10 cellular contexts compared by ENCODE assay signal in the genomic region with DNA sequence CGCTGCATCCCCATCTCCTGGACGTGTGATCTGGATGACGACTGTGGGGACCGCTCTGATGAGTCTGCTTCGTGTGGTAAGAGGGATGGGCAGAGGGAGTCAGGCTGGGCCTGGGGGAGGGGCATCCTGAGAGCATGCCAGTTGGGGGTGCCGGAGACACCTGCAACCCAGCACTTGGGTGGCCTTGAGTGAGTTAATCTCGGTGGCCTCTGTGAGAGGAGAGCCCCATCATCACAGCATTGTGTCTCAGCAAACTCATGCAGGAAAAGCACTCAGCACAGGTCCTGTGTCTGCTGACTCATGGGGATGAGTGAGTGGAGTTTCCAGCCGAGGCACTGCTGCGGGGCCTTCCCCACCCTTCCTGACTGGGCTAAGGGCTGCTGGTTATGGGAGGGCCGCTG. TPM values are rescaled to one million over a fixed set of nuclear protein-coding genes. Genes with fewer than 3 reads are reported as not detected.
DNase-seq lines count a peak whose midpoint lies in the region; ATAC-seq and TF ChIP-seq lines count a peak whose summit lies in the region.
"Had no signal": no experiment of that assay in that cellular context is flagged by ENCODE, and none has a peak within 500 bp of the region (broad histone marks: within the 10 kb centered on the region; RNA-seq: fewer than 3 reads in every experiment).

No MANE protein-coding gene starts in this region.

- H3K4me3 ChIP-seq in esophagus (ENCODE audit: low read depth in 1 of 2, low read length in 2 of 2) (no peak overlapping the region), aorta (ENCODE audit: low read length in 2 of 2) (no peak overlapping the region)

- H3K9me3 ChIP-seq in esophagus (ENCODE audit: control insufficient read depth in 2 of 2, insufficient read depth in 1 of 2, low read depth in 1 of 2, low read length in 1 of 2) (no peaks in the 10 kb centered on the region), aorta (ENCODE audit: control insufficient read depth, low read length) (no peaks in the 10 kb centered on the region)

- H3K27ac Mint-ChIP-seq in T-helper 2 cell treated with Interferon-gamma antibody and Interleukin-4, amounts not matched to agents 5 μg/mL and 100 μg/mL, for 36 hours = no peak overlapping the region

- no peaks in the 10 kb centered on the region for H3K4me1 Mint-ChIP-seq in T-helper 2 cell treated with Interferon-gamma antibody and Interleukin-4, amounts not matched to agents 5 μg/mL and 100 μg/mL, for 36 hours (ENCODE audit: low read depth)

- no peaks in the 10 kb centered on the region for H3K36me3 Mint-ChIP-seq in T-helper 2 cell treated with Interferon-gamma antibody and Interleukin-4, amounts not matched to agents 5 μg/mL and 100 μg/mL, for 36 hours (ENCODE audit: low read depth)

- peaks cover 6% of the 10 kb centered on the region for H3K27me3 Mint-ChIP-seq in T-helper 2 cell treated with Interferon-gamma antibody and Interleukin-4, amounts not matched to agents 5 μg/mL and 100 μg/mL, for 36 hours (ENCODE audit: low read depth)

- CTCF ChIA-PET in HEK293T (lab: Yijun Ruan, JAX) = interaction anchor here (1.0 kb wide), 1 partner anchor 9 kb away, joined by 3 read pairs; no protein-coding TSS in a partner anchor

- H3K4me3 Mint-ChIP-seq in T-helper 2 cell treated with Interferon-gamma antibody and Interleukin-4, amounts not matched to agents 5 μg/mL and 100 μg/mL, for 36 hours = no peak overlapping the region

- H3K27ac ChIP-seq in esophagus (ENCODE audit: low read depth in 2 of 2, low read length in 1 of 2) (peak overlapping the region; percentile 69 to 92), aorta (ENCODE audit: low read depth in 1 of 2, low read length in 2 of 2) (no peak overlapping the region)

- no peak for ATAC-seq in aorta (ENCODE audit: low FRiP score)
- ATAC-seq in left ventricle myocardium superior = no peak

- POLR2A ChIA-PET in HEK293T (lab: Yijun Ruan, JAX) = no interaction called here

- H3K4me1 ChIP-seq in esophagus (ENCODE audit: control insufficient read depth in 2 of 2, insufficient read depth in 2 of 2, low read length in 1 of 2) (peaks cover 0 to 37% of the 10 kb centered on the region in 2 donors), aorta (ENCODE audit: control insufficient read depth in 1 of 2, insufficient read depth in 2 of 2, low read length in 2 of 2) (no peaks in the 10 kb centered on the region)

- WGBS in esophagus, 2 donors = 44 to 51% methylated on average over 10 of the region's 10 CpGs
- WGBS in aorta, 2 donors = 64 to 68% methylated on average over 10 of the region's 10 CpGs

- H3K36me3 ChIP-seq in esophagus (ENCODE audit: control insufficient read depth in 2 of 2, insufficient read depth in 2 of 2, low read length in 1 of 2) (peaks cover 6 to 23% of the 10 kb centered on the region in 2 donors), aorta (ENCODE audit: control insufficient read depth in 1 of 2, insufficient read depth in 2 of 2, low read length in 1 of 2) (peaks cover 15 to 21% of the 10 kb centered on the region in 2 donors)

- intact Hi-C loops in aorta (cut with DNase I) (no loop called here), left ventricle myocardium superior (cut with micrococcal nuclease) (no loop called here)

- no peaks in the 10 kb centered on the region for H3K9me3 Mint-ChIP-seq in T-helper 2 cell treated with Interferon-gamma antibody and Interleukin-4, amounts not matched to agents 5 μg/mL and 100 μg/mL, for 36 hours

- H3K27me3 ChIP-seq in esophagus (ENCODE audit: control insufficient read depth in 1 of 2, insufficient read depth in 2 of 2, low read length in 2 of 2) (no peaks in the 10 kb centered on the region), aorta (ENCODE audit: control insufficient read depth in 1 of 2, insufficient read depth in 2 of 2, low read length in 1 of 2) (no peaks in the 10 kb centered on the region)

- DNase-seq in HCEC 1CT = peak; percentile 74
- DNase-seq in T-helper 2 cell treated with Interferon-gamma antibody and Interleukin-4, amounts not matched to agents 5 μg/mL and 100 μg/mL, for 36 hours (ENCODE audit: low spot score) = peak; percentile 32
- peak; percentile 29 to 44 for DNase-seq in stimulated activated CD4-positive, alpha-beta T cell treated with anti-CD3 and anti-CD28 coated beads, Interleukin-4, amount 100 ng/mL, for 48 hours (ENCODE audit: low read depth in 2 of 2)
- no peak for DNase-seq in aorta
- DNase-seq in HEK293T (ENCODE audit: extremely low spot score) = no peak
- no peak for DNase-seq in globus pallidus (ENCODE audit: low spot score)
- DNase-seq in left ventricle myocardium superior = no peak
- DNase-seq: H7 had no signal

TF ChIP-seq in HEK293T, 16 proteins besides CTCF, POLR2A, EP300 and RAD21:
- TF ChIP-seq FOXM1 (IDR thresholded peaks at IDR 0.05; ENCODE audit: borderline replicate concordance) = no peak
TF ChIP-seq in HEK293T: peak in this region for 0.

RNA-seq across cellular contexts. Expression of gene LRP1-AS, which starts 19.6 kb away (rescaled TPM):
- polyA plus RNA-seq in esophagus (not detected), aorta (not detected)
- total RNA-seq in aorta (not detected), left ventricle myocardium superior (not detected)
- total RNA-seq: H7, SK-MEL-5 had no signal

RNA-seq across cellular contexts. Expression of gene LRP1, which starts 38.7 kb away (rescaled TPM):
- 10 to 100 TPM; 29.6 to 47.6 TPM for polyA plus RNA-seq in esophagus
- total RNA-seq in aorta = 100 to 1,000 TPM; 517 to 992 TPM
- 100 to 1,000 TPM in 1 of 2 donors, 10 to 100 TPM in 1; 36.8 to 223 TPM for polyA plus RNA-seq in aorta
- total RNA-seq in left ventricle myocardium superior = 108 TPM

RNA-seq across cellular contexts. Expression of gene NXPH4, which starts 49.6 kb away (rescaled TPM):
- polyA plus RNA-seq in esophagus = 1 to 10 TPM in 1 of 2 donors, under 1 TPM in 1; 0.73 to 1.3 TPM
- 1 to 10 TPM in 1 of 2 donors, under 1 TPM in 1; 0.55 to 1.2 TPM for total RNA-seq in aorta
- polyA plus RNA-seq in aorta = under 1 TPM; 0.31 to 0.38 TPM
- 1.8 TPM for total RNA-seq in left ventricle myocardium superior

RNA-seq across cellular contexts. Expression of gene STAT6, which starts 55.8 kb away (rescaled TPM):
- polyA plus RNA-seq in esophagus (100 to 1,000 TPM; 101 to 145 TPM), aorta (100 to 1,000 TPM in 1 of 2 donors, 10 to 100 TPM in 1; 99.8 to 382 TPM)
- total RNA-seq in aorta (100 to 1,000 TPM; 199 to 258 TPM), left ventricle myocardium superior (46.1 TPM)

Comparison
In these comparisons a context has a peak if more than half of its experiments do, and no peak if none do; other contexts are left out.
1. DNase-seq: peak in HCEC 1CT (single experiment), T-helper 2 cell treated with Interferon-gamma antibody and Interleukin-4, amounts not matched to agents 5 μg/mL and 100 μg/mL, for 36 hours (single experiment) and stimulated activated CD4-positive, alpha-beta T cell treated with anti-CD3 and anti-CD28 coated beads, Interleukin-4, amount 100 ng/mL, for 48 hours (2 of 2); none in aorta (0 of 2), HEK293T (single experiment), globus pallidus (single experiment) and left ventricle myocardium superior (single experiment).
2. H3K27ac ChIP-seq: peak in esophagus (2 of 2); none in aorta (0 of 2).